Comparison of ENCODE assay signal across 8 cellular contexts in genomic region chr1:206633708-206634121, GRCh38. TPM values are rescaled to one million over a fixed set of nuclear protein-coding genes. Genes with fewer than 3 reads are reported as not detected.
A peak's percentile ranks its signal among the peaks of the same experiment; 100 is the strongest.
DNase-seq lines count a peak whose midpoint lies in the region; ATAC-seq and TF ChIP-seq lines count a peak whose summit lies in the region.

No MANE protein-coding gene starts in this region.

- peak overlapping the region in 1 of 3 donors; percentile 89 for H3K4me3 Mint-ChIP-seq in T-cell

- 34% methylated on average over 9 of the region's 9 CpGs for WGBS in prostate gland

- H3K27ac ChIP-seq in prostate gland, result no peak overlapping the region

- in situ Hi-C loops in SK-MEL-5 (cut with HindIII; ENCODE audit: low pct_unique_long_range_greater_than_20kb, low sequenced_read_pairs), result no loop called here

- no peak overlapping the region for H3K4me3 ChIP-seq in prostate gland

- no peaks in the 10 kb centered on the region for H3K27me3 ChIP-seq in prostate gland (replicated peaks; ENCODE audit: insufficient read depth)

- no peaks in the 10 kb centered on the region for H3K36me3 Mint-ChIP-seq in T-cell

- peaks cover 3 to 11% of the 10 kb centered on the region in 2 donors for H3K27me3 Mint-ChIP-seq in T-cell

- no peak for TF ChIP-seq CTCF in prostate gland (IDR thresholded peaks at IDR 0.05)

- CTCF ChIA-PET in T-cell (lab: Charles Lee), result interaction anchor here (1.4 to 3.9 kb wide), 6 partner anchors 14 to 163 kb away, joined by 3 to 45 read pairs (median 6); partner anchors contain the start of genes EIF2D (in 1 of the 2) and IKBKE (in 1 of the 2)

- H3K9me3 Mint-ChIP-seq in T-cell, result no peaks in the 10 kb centered on the region

- no peak overlapping the region for H3K27ac Mint-ChIP-seq in T-cell

- intact Hi-C loops in prostate gland (cut with DNase I), result loop anchor here (2.0 to 10.0 kb wide), 5 partner anchors 31 to 349 kb away; no protein-coding TSS in a partner anchor

- H3K9me3 ChIP-seq in prostate gland, result no peaks in the 10 kb centered on the region

- DNase-seq in Daoy (ENCODE audit: low read depth) (peak; percentile 80), SK-MEL-5 (ENCODE audit: low read depth, low spot score) (peak; percentile 84), fibroblast of peridontal ligament (ENCODE audit: extremely low read depth) (peak; percentile 92), prostate gland (ENCODE audit: low spot score) (peak; percentile 8), T-cell (no peak)

- no peaks in the 10 kb centered on the region for H3K36me3 ChIP-seq in prostate gland

- ATAC-seq in GM19467 (IDR thresholded peaks at IDR 0.05; ENCODE audit: unreplicated experiment) (no peak), GM19395 (IDR thresholded peaks at IDR 0.05; ENCODE audit: unreplicated experiment) (no peak), T-cell (replicated peaks in 1 of 4) (no peak), HG02678 (IDR thresholded peaks at IDR 0.05; ENCODE audit: unreplicated experiment) (no peak)

- TF ChIP-seq POLR2A in prostate gland (IDR thresholded peaks at IDR 0.05), result no peak

- peaks cover 5% of the 10 kb centered on the region for H3K4me1 ChIP-seq in prostate gland (replicated peaks)

- H3K4me1 Mint-ChIP-seq in T-cell, result peaks cover 11 to 21% (median 15%) of the 10 kb centered on the region in 3 donors

- POLR2A ChIA-PET in T-cell (lab: Charles Lee), result no interaction called here

RNA-seq across cellular contexts. Expression of gene DYRK3, which starts 1.6 kb away (rescaled TPM):
- total RNA-seq in Daoy (2014; rRNA removed; shearing (Covaris generic)), result 15.8 and 16.9 TPM in 2 replicates
- 26.3 and 33.1 TPM in 2 replicates for total RNA-seq in SK-MEL-5 (2014; rRNA removed; shearing (Covaris generic))
- 11.2 and 14.5 TPM in 2 replicates for polyA plus RNA-seq in SK-MEL-5 (2015; cell fraction: cytosol; rRNA removed)
- polyA plus RNA-seq in SK-MEL-5 (2015; cell fraction: nucleus; rRNA removed), result 9.8 and 14.0 TPM in 2 replicates
- 1 to 10 TPM; 2.6 to 9.7 TPM for total RNA-seq in prostate gland
- 1 to 10 TPM in 4 of 5 donors, under 1 TPM in 1; 0.73 to 2.0 (median 1.6) TPM for total RNA-seq in T-cell

RNA-seq across cellular contexts. Expression of gene EIF2D, which starts 21.4 kb away (rescaled TPM):
- total RNA-seq in Daoy (2014; rRNA removed; shearing (Covaris generic)), result 25.2 and 27.7 TPM in 2 replicates
- total RNA-seq in SK-MEL-5 (2014; rRNA removed; shearing (Covaris generic)), result 57.8 and 58.7 TPM in 2 replicates
- polyA plus RNA-seq in SK-MEL-5 (2015; cell fraction: cytosol; rRNA removed), result 48.9 and 60.0 TPM in 2 replicates
- 94.1 and 109 TPM in 2 replicates for polyA plus RNA-seq in SK-MEL-5 (2015; cell fraction: nucleus; rRNA removed)
- total RNA-seq in prostate gland (10 to 100 TPM; 42.8 to 60.2 TPM), T-cell (10 to 100 TPM; 48.0 to 56.7 (median 49.3) TPM)

RNA-seq across cellular contexts. Expression of gene MAPKAPK2, which starts 51.0 kb away (rescaled TPM):
- total RNA-seq in Daoy (2014; rRNA removed; shearing (Covaris generic)), result 28.8 and 32.0 TPM in 2 replicates
- total RNA-seq in SK-MEL-5 (2014; rRNA removed; shearing (Covaris generic)), result 27.9 and 28.4 TPM in 2 replicates
- 44.4 and 49.8 TPM in 2 replicates for polyA plus RNA-seq in SK-MEL-5 (2015; cell fraction: cytosol; rRNA removed)
- polyA plus RNA-seq in SK-MEL-5 (2015; cell fraction: nucleus; rRNA removed), result 58.9 and 60.4 TPM in 2 replicates
- total RNA-seq in prostate gland (10 to 100 TPM; 27.1 to 67.0 TPM), T-cell (100 to 1,000 TPM in 1 of 5 donors, 10 to 100 TPM in 4; 64.3 to 117 (median 78.4) TPM)

Comparison
In these comparisons a context has a peak if more than half of its experiments do, and no peak if none do; other contexts are left out.
1. DNase-seq: peak in Daoy (single experiment), SK-MEL-5 (single experiment), fibroblast of peridontal ligament (single experiment) and prostate gland (single experiment); none in T-cell (0 of 34).